7 cellular contexts compared by ENCODE assay signal in genomic region chr20:3681931-3682820, GRCh38. TPM values are rescaled to one million over a fixed set of nuclear protein-coding genes. Genes with fewer than 3 reads are reported as not detected.
DNase-seq lines count a peak whose midpoint lies in the region; ATAC-seq and TF ChIP-seq lines count a peak whose summit lies in the region.

Gene ADAM33 (minus strand): TSS chr20:3682010. CDS start chr20:3682004, 6 bp downstream.

- H4K8ac ChIP-seq in mesendoderm (ENCODE audit: low read depth, low read length): no peak within 1 kb of the TSS

- no peak within 1 kb of the TSS for H2AK5ac ChIP-seq in mesendoderm (ENCODE audit: low read length)

- no peaks in the 10 kb centered on the region for H3K9me2 ChIP-seq in PC-3 (replicated peaks; ENCODE audit: low read length)

- POLR2A ChIA-PET in PC-3 (lab: Charles Lee; ENCODE audit: unreplicated experiment): no interaction called here
- POLR2A ChIA-PET in activated CD4-positive, alpha-beta memory T cell treated with anti-CD3 and anti-CD28 coated beads for 36 hours (lab: Charles Lee): no interaction called here

- no peak within 1 kb of the TSS for H2BK120ac ChIP-seq in mesendoderm (ENCODE audit: low read depth, low read length)

- intact Hi-C loops in PC-3 (cut with micrococcal nuclease) (no loop called here), tibial artery (cut with DNase I; ENCODE audit: low total_unique reads) (no loop called here)
- intact Hi-C loops in activated CD4-positive, alpha-beta memory T cell treated with anti-CD3 and anti-CD28 coated beads for 36 hours (cut with micrococcal nuclease): no loop called here

- no CpG with 5 or more reads among the region's 65 CpGs for WGBS in mesendoderm (ENCODE audit: extremely low coverage, insufficient coverage, low lambda C conversion rate)

- H3K56ac ChIP-seq in mesendoderm (ENCODE audit: low read length): peak within 1 kb of the TSS; percentile 79

- H3K4me1 Mint-ChIP-seq in activated CD4-positive, alpha-beta memory T cell treated with anti-CD3 and anti-CD28 coated beads for 36 hours (ENCODE audit: low read depth): no peaks in the 10 kb centered on the region

- ATAC-seq in PC-3: peak; percentile 14; the same call in 1 of the 2 replicates
- ATAC-seq in HG03439 (IDR thresholded peaks at IDR 0.05; ENCODE audit: unreplicated experiment): no peak

- H3K9ac ChIP-seq in PC-3 (ENCODE audit: low read length): no peak within 1 kb of the TSS
- H3K9ac ChIP-seq in mesendoderm (ENCODE audit: low read length): peak within 1 kb of the TSS; percentile 66

- H3K27me3 Mint-ChIP-seq in activated CD4-positive, alpha-beta memory T cell treated with anti-CD3 and anti-CD28 coated beads for 36 hours: peaks cover 37% of the 10 kb centered on the region

- no peaks in the 10 kb centered on the region for H3K79me1 ChIP-seq in mesendoderm (ENCODE audit: low read length)

- TF ChIP-seq CTCF in PC-3 (conservative IDR thresholded peaks at IDR 0.05; ENCODE audit: low read depth, low read length): no peak
- TF ChIP-seq CTCF in tibial artery (IDR thresholded peaks at IDR 0.05): no peak

- no peak within 1 kb of the TSS for H2BK15ac ChIP-seq in mesendoderm (replicated peaks; ENCODE audit: low read depth)

- H3K4me3 Mint-ChIP-seq in activated CD4-positive, alpha-beta memory T cell treated with anti-CD3 and anti-CD28 coated beads for 36 hours: no peak within 1 kb of the TSS

- no peaks in the 10 kb centered on the region for H3K9me3 ChIP-seq in PC-3 (ENCODE audit: low read length)
- H3K9me3 ChIP-seq in tibial artery: no peaks in the 10 kb centered on the region

- no peaks in the 10 kb centered on the region for H3K36me3 Mint-ChIP-seq in activated CD4-positive, alpha-beta memory T cell treated with anti-CD3 and anti-CD28 coated beads for 36 hours

- H3K4me2 ChIP-seq in PC-3 (ENCODE audit: low read length) (peak within 1 kb of the TSS; percentile 78), mesendoderm (ENCODE audit: low read length) (peak within 1 kb of the TSS; percentile 74)

- CTCF ChIA-PET in PC-3 (lab: Charles Lee): no interaction called here
- CTCF ChIA-PET in activated CD4-positive, alpha-beta memory T cell treated with anti-CD3 and anti-CD28 coated beads for 36 hours (lab: Charles Lee): no interaction called here

- H3K4ac ChIP-seq in mesendoderm (ENCODE audit: low read depth, low read length): no peak within 1 kb of the TSS

- no peak within 1 kb of the TSS for H3K18ac ChIP-seq in mesendoderm (ENCODE audit: low read length)

- H3K36me3 ChIP-seq in PC-3 (ENCODE audit: low read depth, low read length) (no peaks in the 10 kb centered on the region), mesendoderm (ENCODE audit: control insufficient read depth, insufficient read depth, low read length) (no peaks in the 10 kb centered on the region), tibial artery (no peaks in the 10 kb centered on the region)

- H2AFZ ChIP-seq in PC-3 (ENCODE audit: low read length): peak within 1 kb of the TSS; percentile 72; the same call in 1 of the 2 replicates

- H3K27me3 ChIP-seq in PC-3 (ENCODE audit: low read length) (peaks cover 9% of the 10 kb centered on the region), mesendoderm (ENCODE audit: insufficient read depth, low read length, poor library complexity) (no peaks in the 10 kb centered on the region), tibial artery (no peaks in the 10 kb centered on the region)

- no peak within 1 kb of the TSS for H3K23ac ChIP-seq in mesendoderm (ENCODE audit: low read length)

- no peaks in the 10 kb centered on the region for H3K79me2 ChIP-seq in PC-3 (ENCODE audit: low read length)
- H3K79me2 ChIP-seq in mesendoderm (ENCODE audit: control insufficient read depth, insufficient read depth, low read length): no peaks in the 10 kb centered on the region

- no TSS peak for BruUV-seq in PC-3 (replicated peaks; lab: Mats Ljungman, UMichigan)

- DNase-seq in PC-3 (no peak), epidermal melanocyte (ENCODE audit: insufficient read length, low spot score) (peak; percentile 65), mesendoderm (no peak), tibial artery (peak in 1 of 2 donors; percentile 76), OCI-M2 (lab: John Stamatoyannopoulos, UW; ENCODE audit: unreplicated experiment) (no peak)
- no peak for DNase-seq in activated CD4-positive, alpha-beta memory T cell treated with anti-CD3 and anti-CD28 coated beads for 36 hours

- H3K4me3 ChIP-seq in PC-3 (ENCODE audit: low read length) (peak within 1 kb of the TSS; percentile 60), mesendoderm (ENCODE audit: low read length) (peak within 1 kb of the TSS; percentile 32), tibial artery (peak within 1 kb of the TSS; percentile 61 to 84)

- H3K27ac Mint-ChIP-seq in activated CD4-positive, alpha-beta memory T cell treated with anti-CD3 and anti-CD28 coated beads for 36 hours: no peak within 1 kb of the TSS

- peaks cover 10% of the 10 kb centered on the region for H3K4me1 ChIP-seq in PC-3 (ENCODE audit: insufficient read depth, low read length)
- no peaks in the 10 kb centered on the region for H3K4me1 ChIP-seq in mesendoderm (ENCODE audit: control insufficient read depth, low read depth, low read length)
- H3K4me1 ChIP-seq in tibial artery: peaks cover under 1 to 62% (median 51%) of the 10 kb centered on the region in 4 donors

- no peak within 1 kb of the TSS for H4K5ac ChIP-seq in mesendoderm (ENCODE audit: low read length)

- no peaks in the 10 kb centered on the region for H3K9me3 Mint-ChIP-seq in activated CD4-positive, alpha-beta memory T cell treated with anti-CD3 and anti-CD28 coated beads for 36 hours

- H2BK5ac ChIP-seq in mesendoderm (ENCODE audit: low read length): no peak within 1 kb of the TSS

- no peaks in the 10 kb centered on the region for H3F3A ChIP-seq in PC-3 (ENCODE audit: low read length, unreplicated experiment)

- H3K27ac ChIP-seq in PC-3 (ENCODE audit: low read length) (no peak within 1 kb of the TSS), mesendoderm (ENCODE audit: low read depth, low read length) (no peak within 1 kb of the TSS), tibial artery (peak within 1 kb of the TSS; percentile 82 to 90)

- H4K20me1 ChIP-seq in PC-3 (ENCODE audit: low read length): no peaks in the 10 kb centered on the region

RNA-seq across cellular contexts. Expression of gene ADAM33, which starts in this region (rescaled TPM):
- 0.11 TPM in 1 of 2 replicates, not detected in the other for total RNA-seq in PC-3 (2014; rRNA removed)
- 0.93 TPM for polyA plus RNA-seq in mesendoderm (2013, experiment 1 of 2)
- polyA plus RNA-seq in mesendoderm (2013, experiment 2 of 2): 0.95 TPM
- total RNA-seq in activated CD4-positive, alpha-beta memory T cell treated with anti-CD3 and anti-CD28 coated beads for 36 hours: not detected

Comparison
In these comparisons a context has a peak if more than half of its experiments do, and no peak if none do; other contexts are left out.
1. Peak in ATAC-seq, H3K4me3 ChIP-seq and H3K4me2 ChIP-seq in PC-3; RNA of the gene not detected or under 1 TPM.
2. H3K27ac ChIP-seq: peak in tibial artery (2 of 2); none in PC-3 (single experiment) and mesendoderm (single experiment).
3. Peak in every context shown above with its lines, with median percentiles within 50 percentile points of each other: H3K4me3 ChIP-seq.